Comparison of ENCODE assay signal across 8 cellular contexts in the genomic region with DNA sequence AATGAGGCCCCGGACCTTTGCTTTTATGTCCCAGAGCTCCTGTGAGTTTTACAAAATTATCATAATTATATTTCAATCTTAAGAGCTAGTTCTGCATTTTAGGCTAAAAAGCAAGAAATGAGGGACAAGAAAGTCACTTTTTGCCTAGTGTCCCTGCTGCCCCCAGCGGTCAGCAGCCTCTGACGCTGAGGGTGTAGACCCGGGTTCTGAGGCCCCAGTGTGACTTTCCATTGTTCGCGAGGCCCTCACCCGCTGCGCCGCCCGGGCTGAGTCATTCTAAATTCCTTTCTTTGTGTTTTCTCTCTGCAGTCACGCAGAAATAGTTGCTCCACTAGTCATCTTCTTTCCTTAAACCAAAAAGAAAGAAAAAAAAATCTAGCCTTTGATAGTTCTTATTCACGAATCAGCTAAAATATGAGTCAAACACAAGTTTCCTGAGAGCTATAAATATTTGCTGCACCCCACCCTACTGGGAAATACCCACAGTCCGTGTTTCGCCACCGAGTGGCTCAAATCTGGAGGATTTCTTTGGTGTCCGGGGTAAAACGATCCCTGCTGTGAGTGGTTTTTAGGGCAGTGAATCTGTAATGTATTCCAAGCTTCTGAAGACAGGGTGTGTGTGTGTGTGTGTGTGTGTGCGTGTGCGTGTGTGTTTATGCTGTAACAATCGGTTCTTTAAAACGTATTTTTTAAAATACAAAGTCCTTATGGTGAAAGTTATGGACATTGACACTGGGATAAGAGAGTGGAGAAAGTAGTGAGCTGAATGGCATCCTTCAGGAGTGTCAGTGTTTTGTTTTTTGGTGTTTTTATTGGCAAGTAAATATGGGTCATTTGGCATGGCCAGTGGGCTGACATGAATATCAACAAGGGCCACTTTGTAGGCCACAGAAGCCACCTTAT. TPM values are rescaled to one million over a fixed set of nuclear protein-coding genes. Genes with fewer than 3 reads are reported as not detected.
DNase-seq lines count a peak whose midpoint lies in the region; ATAC-seq and TF ChIP-seq lines count a peak whose summit lies in the region.

No MANE protein-coding gene starts in this region.

- no peaks in the 10 kb centered on the region for H3K27me3 ChIP-seq in left lung

- TF ChIP-seq CTCF in left lung (IDR thresholded peaks at IDR 0.05): peak in 1 of 2 donors; percentile 49

- intact Hi-C loops in left lung (cut with DNase I): loop anchor here in 1 of 2 donors (10.0 kb wide), 1 partner anchor 56 kb away; a partner anchor contains a TSS

- no peaks in the 10 kb centered on the region for H3K36me3 ChIP-seq in left lung

- no peak overlapping the region for H3K4me3 ChIP-seq in left lung

- peaks cover 0 to 7% of the 10 kb centered on the region in 2 donors for H3K9me3 ChIP-seq in left lung

- H3K27ac ChIP-seq in cingulate gyrus (ENCODE audit: low read depth, low read length) (peak overlapping the region; percentile 96), left lung (peak overlapping the region; percentile 87 to 97)

- H3K4me1 ChIP-seq in left lung: peaks cover 14 to 45% of the 10 kb centered on the region in 2 donors

- ATAC-seq in GM21825 (IDR thresholded peaks at IDR 0.05; ENCODE audit: unreplicated experiment) (peak; percentile 79), left lung (peak; percentile 92)

- DNase-seq in EL (peak; percentile 99), Kasumi-1 (lab: John Stamatoyannopoulos, UW) (peak; percentile 56 to 85), left lung (peak; percentile 85 to 91), NCI-H187 treated with DMSO at 0.1 percent for 48 hours (lab: John Stamatoyannopoulos, UW) (no peak)
- DNase-seq in activated CD4-positive, alpha-beta T cell treated with anti-CD3 and anti-CD28 coated beads for 1 hour: peak; percentile 64
- DNase-seq in stimulated activated CD4-positive, alpha-beta T cell treated with anti-CD3 and anti-CD28 coated beads, Interleukin-2, amount 100 ng/mL, for 24 hours: peak; percentile 79 to 81

RNA-seq across cellular contexts. Expression of a gene that starts 59.7 kb away (rescaled TPM):
- 1,000 to 10,000 TPM; 7,825 to 9,246 TPM for total RNA-seq in left lung
